ENCODE assay signal across 8 cellular contexts in genomic region chr1:150365945-150366344, GRCh38. TPM values are rescaled to one million over a fixed set of nuclear protein-coding genes. Genes with fewer than 3 reads are reported as not detected.
DNase-seq lines count a peak whose midpoint lies in the region; ATAC-seq and TF ChIP-seq lines count a peak whose summit lies in the region.

No MANE protein-coding gene starts in this region.

- peaks cover 32% of the 10 kb centered on the region for H3K36me3 Mint-ChIP-seq in CD8-positive, alpha-beta T cell

- no peaks in the 10 kb centered on the region for H3K27me3 ChIP-seq in CD8-positive, alpha-beta T cell (ENCODE audit: insufficient read depth, low read length)
- H3K27me3 ChIP-seq in liver (ENCODE audit: control insufficient read depth in 4 of 4, insufficient read depth in 4 of 4, low read length in 3 of 4) (no peaks in the 10 kb centered on the region), upper lobe of right lung (no peaks in the 10 kb centered on the region)

- H3K9me3 ChIP-seq in CD8-positive, alpha-beta T cell (ENCODE audit: low read length), result no peaks in the 10 kb centered on the region
- H3K9me3 ChIP-seq in liver (ENCODE audit: control insufficient read depth in 4 of 4, low read length in 3 of 4) (no peaks in the 10 kb centered on the region), upper lobe of right lung (no peaks in the 10 kb centered on the region)

- peak overlapping the region; percentile 74 for H3K27ac ChIP-seq in CD8-positive, alpha-beta T cell (ENCODE audit: low read depth, low read length)
- H3K27ac ChIP-seq in angular gyrus (ENCODE audit: low read depth, low read length) (peak overlapping the region; percentile 99), liver (ENCODE audit: low read depth in 1 of 2, low read length in 2 of 2) (peak overlapping the region; percentile 97 to 98), upper lobe of right lung (peak overlapping the region; percentile 99)

- ATAC-seq in CD8-positive, alpha-beta T cell, result no peak
- no peak for ATAC-seq in upper lobe of right lung
- ATAC-seq in HG02763 (IDR thresholded peaks at IDR 0.05; ENCODE audit: unreplicated experiment), result no peak

- TF ChIP-seq RAD21 in liver (IDR thresholded peaks at IDR 0.05), result no peak

- CTCF ChIA-PET in CD8-positive, alpha-beta T cell (lab: Charles Lee), result no interaction called here

- H3K9me3 Mint-ChIP-seq in CD8-positive, alpha-beta T cell, result no peaks in the 10 kb centered on the region

- H3K36me3 ChIP-seq in CD8-positive, alpha-beta T cell (ENCODE audit: insufficient read depth, low read length), result no peaks in the 10 kb centered on the region
- H3K36me3 ChIP-seq in liver (ENCODE audit: control insufficient read depth in 4 of 4, insufficient read depth in 3 of 4, low read depth in 1 of 4, low read length in 3 of 4), result no peaks in the 10 kb centered on the region
- no peaks in the 10 kb centered on the region for H3K36me3 ChIP-seq in upper lobe of right lung

- H3K4me1 Mint-ChIP-seq in CD8-positive, alpha-beta T cell (ENCODE audit: low read depth), result peaks cover 49% of the 10 kb centered on the region

- peak overlapping the region; percentile 99 for H3K4me3 Mint-ChIP-seq in CD8-positive, alpha-beta T cell

- no peak for DNase-seq in CD8-positive, alpha-beta T cell
- no peak for DNase-seq in Jurkat, Clone E6-1 (ENCODE audit: low read depth, low spot score)
- no peak for DNase-seq in upper lobe of right lung
- no peak for DNase-seq in occipital lobe (lab: John Stamatoyannopoulos, UW)
- DNase-seq in stimulated activated naive CD4-positive, alpha-beta T cell treated with Interleukin-2 at 50 U/mL for 16 hours (lab: John Stamatoyannopoulos, UW), result no peak

- no peak for TF ChIP-seq CTCF in CD8-positive, alpha-beta T cell (IDR thresholded peaks at IDR 0.05)
- no peak for TF ChIP-seq CTCF in liver (IDR thresholded peaks at IDR 0.05; ENCODE audit: low read depth, low read length, missing input control)
- TF ChIP-seq CTCF in upper lobe of right lung (IDR thresholded peaks at IDR 0.05), result no peak

- peak overlapping the region; percentile 90 for H3K4me3 ChIP-seq in CD8-positive, alpha-beta T cell (ENCODE audit: low read depth, low read length)
- peak overlapping the region; percentile 90 for H3K4me3 ChIP-seq in Jurkat, Clone E6-1 (ENCODE audit: low read length)
- H3K4me3 ChIP-seq in liver (ENCODE audit: low read depth in 1 of 3, low read length in 3 of 3), result peak overlapping the region; percentile 74 to 97 (median 75)
- H3K4me3 ChIP-seq in upper lobe of right lung, result peak overlapping the region; percentile 74

- POLR2A ChIA-PET in CD8-positive, alpha-beta T cell (lab: Charles Lee), result interaction anchor here (1.0 kb wide), 1 partner anchor 8 kb away, joined by 3 read pairs; no protein-coding TSS in a partner anchor

- under 1% methylated on average over 4 of the region's 4 CpGs for WGBS in liver

- no peaks in the 10 kb centered on the region for H3K27me3 Mint-ChIP-seq in CD8-positive, alpha-beta T cell (ENCODE audit: low read depth)

- intact Hi-C loops in CD8-positive, alpha-beta T cell (cut with DNase I, micrococcal nuclease), result loop anchor here (2.0 to 10.0 kb wide), 4 partner anchors 73 to 979 kb away; partner anchors contain the start of genes ENSA (in 1 of the 2), MRPS21 (in 1 of the 2) and RFX5 (in 1 of the 2)
- intact Hi-C loops in upper lobe of right lung (cut with DNase I), result no loop called here

- H3K9ac ChIP-seq in liver (ENCODE audit: low read depth in 1 of 2, low read length in 2 of 2), result peak overlapping the region; percentile 78 to 87

- H3K27ac Mint-ChIP-seq in CD8-positive, alpha-beta T cell, result peak overlapping the region; percentile 99

- H3K4me1 ChIP-seq in CD8-positive, alpha-beta T cell (ENCODE audit: insufficient read depth, low read length), result peaks cover 20% of the 10 kb centered on the region
- peaks cover 4 to 17% (median 11%) of the 10 kb centered on the region in 4 donors for H3K4me1 ChIP-seq in liver (ENCODE audit: control insufficient read depth in 4 of 4, insufficient read depth in 4 of 4, low read length in 3 of 4)
- peaks cover 13% of the 10 kb centered on the region for H3K4me1 ChIP-seq in upper lobe of right lung

TF ChIP-seq in liver, 16 proteins besides CTCF, POLR2A, EP300 and RAD21:
- TF ChIP-seq FOXA1 (IDR thresholded peaks at IDR 0.05) (no peak), RXRA (IDR thresholded peaks at IDR 0.05) (no peak), HNF4A (conservative IDR thresholded peaks at IDR 0.05) (no peak), ZBTB33 (IDR thresholded peaks at IDR 0.05) (no peak), YY1 (IDR thresholded peaks at IDR 0.05) (no peak), GABPA (IDR thresholded peaks at IDR 0.05 in 1 of 2, conservative IDR thresholded peaks at IDR 0.05 in 1 of 2) (no peak), EGR1 (IDR thresholded peaks at IDR 0.05; ENCODE audit: low read depth in 2 of 2) (no peak), HNF4G (IDR thresholded peaks at IDR 0.05) (no peak), NR2F2 (IDR thresholded peaks at IDR 0.05) (no peak), SP1 (IDR thresholded peaks at IDR 0.05) (no peak), JUND (IDR thresholded peaks at IDR 0.05) (no peak), FOXA2 (IDR thresholded peaks at IDR 0.05) (no peak)
- TF ChIP-seq, protein P1, sequence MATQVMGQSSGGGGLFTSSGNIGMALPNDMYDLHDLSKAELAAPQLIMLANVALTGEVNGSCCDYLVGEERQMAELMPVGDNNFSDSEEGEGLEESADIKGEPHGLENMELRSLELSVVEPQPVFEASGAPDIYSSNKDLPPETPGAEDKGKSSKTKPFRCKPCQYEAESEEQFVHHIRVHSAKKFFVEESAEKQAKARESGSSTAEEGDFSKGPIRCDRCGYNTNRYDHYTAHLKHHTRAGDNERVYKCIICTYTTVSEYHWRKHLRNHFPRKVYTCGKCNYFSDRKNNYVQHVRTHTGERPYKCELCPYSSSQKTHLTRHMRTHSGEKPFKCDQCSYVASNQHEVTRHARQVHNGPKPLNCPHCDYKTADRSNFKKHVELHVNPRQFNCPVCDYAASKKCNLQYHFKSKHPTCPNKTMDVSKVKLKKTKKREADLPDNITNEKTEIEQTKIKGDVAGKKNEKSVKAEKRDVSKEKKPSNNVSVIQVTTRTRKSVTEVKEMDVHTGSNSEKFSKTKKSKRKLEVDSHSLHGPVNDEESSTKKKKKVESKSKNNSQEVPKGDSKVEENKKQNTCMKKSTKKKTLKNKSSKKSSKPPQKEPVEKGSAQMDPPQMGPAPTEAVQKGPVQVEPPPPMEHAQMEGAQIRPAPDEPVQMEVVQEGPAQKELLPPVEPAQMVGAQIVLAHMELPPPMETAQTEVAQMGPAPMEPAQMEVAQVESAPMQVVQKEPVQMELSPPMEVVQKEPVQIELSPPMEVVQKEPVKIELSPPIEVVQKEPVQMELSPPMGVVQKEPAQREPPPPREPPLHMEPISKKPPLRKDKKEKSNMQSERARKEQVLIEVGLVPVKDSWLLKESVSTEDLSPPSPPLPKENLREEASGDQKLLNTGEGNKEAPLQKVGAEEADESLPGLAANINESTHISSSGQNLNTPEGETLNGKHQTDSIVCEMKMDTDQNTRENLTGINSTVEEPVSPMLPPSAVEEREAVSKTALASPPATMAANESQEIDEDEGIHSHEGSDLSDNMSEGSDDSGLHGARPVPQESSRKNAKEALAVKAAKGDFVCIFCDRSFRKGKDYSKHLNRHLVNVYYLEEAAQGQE (IDR thresholded peaks at IDR 0.05), result no peak
- TF ChIP-seq, protein P2, sequence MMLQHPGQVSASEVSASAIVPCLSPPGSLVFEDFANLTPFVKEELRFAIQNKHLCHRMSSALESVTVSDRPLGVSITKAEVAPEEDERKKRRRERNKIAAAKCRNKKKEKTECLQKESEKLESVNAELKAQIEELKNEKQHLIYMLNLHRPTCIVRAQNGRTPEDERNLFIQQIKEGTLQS (IDR thresholded peaks at IDR 0.05), result no peak
- TF ChIP-seq, protein P3, sequence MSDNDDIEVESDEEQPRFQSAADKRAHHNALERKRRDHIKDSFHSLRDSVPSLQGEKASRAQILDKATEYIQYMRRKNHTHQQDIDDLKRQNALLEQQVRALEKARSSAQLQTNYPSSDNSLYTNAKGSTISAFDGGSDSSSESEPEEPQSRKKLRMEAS (IDR thresholded peaks at IDR 0.05), result no peak

RNA-seq across cellular contexts. Expression of gene RPRD2, which starts 2.0 kb away (rescaled TPM):
- total RNA-seq in CD8-positive, alpha-beta T cell, result 10 to 100 TPM; 31.8 to 35.0 TPM
- polyA plus RNA-seq in Jurkat, Clone E6-1 (2012; ENCODE audit: insufficient read depth, insufficient read length), result 15.7 TPM
- total RNA-seq in liver, result 1 to 10 TPM; 8.8 to 9.7 TPM
- polyA plus RNA-seq in liver, result 1 to 10 TPM; 5.4 to 7.2 TPM
- total RNA-seq in upper lobe of right lung, result 31.4 TPM
- 17.2 TPM for total RNA-seq in occipital lobe

RNA-seq across cellular contexts. Expression of gene PRPF3, which starts 44.6 kb away (rescaled TPM):
- total RNA-seq in CD8-positive, alpha-beta T cell, result 100 to 1,000 TPM; 146 to 148 TPM
- polyA plus RNA-seq in Jurkat, Clone E6-1 (2012; ENCODE audit: insufficient read depth, insufficient read length), result 55.4 TPM
- total RNA-seq in liver (10 to 100 TPM; 16.7 to 32.8 TPM), upper lobe of right lung (53.4 TPM), occipital lobe (43.0 TPM)
- 10 to 100 TPM in 1 of 2 donors, 1 to 10 TPM in 1; 9.9 to 14.9 TPM for polyA plus RNA-seq in liver
